In the genomic region with DNA sequence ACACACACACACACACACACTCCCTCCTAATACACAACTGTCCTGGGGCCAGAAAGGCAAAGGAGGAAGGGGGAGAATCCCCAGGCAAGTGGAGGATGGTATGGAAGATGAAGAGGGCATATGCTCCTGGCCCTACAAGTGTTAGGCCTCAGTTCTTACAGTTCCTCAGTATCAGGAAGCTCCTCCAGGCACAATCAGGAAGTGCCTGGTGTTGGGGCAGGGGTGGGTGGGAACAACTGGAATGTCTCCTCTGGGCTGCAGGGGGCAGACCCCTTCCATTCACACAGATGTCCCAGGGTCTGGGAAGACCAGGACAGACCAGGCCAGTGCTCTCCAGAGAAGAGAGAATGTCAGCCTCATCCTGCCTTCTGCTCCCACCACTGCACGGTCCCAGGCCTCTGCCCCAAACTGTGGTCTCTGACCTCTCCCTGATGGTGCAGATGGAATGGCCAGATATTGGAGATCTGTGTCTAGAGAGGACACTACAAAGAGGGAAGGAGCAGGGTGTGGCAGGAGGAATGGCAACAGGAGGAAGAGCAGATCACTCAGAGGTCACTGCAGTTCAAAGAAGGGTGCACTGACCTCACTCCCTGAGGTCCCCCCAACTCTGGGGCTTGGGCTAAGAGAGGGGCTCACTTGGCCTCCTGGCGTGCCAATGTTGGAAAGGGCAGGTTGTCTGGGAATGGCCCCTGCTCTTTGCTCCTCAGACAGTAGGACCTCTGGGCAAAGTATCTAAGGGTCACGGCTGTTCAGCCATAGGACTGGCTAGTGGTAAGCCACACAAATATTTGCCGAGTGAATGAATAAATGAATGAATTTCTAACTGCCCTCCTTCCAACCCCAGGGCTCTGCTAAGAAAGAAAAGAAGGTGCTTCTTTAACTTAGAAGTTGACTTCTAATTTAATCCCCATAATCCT, we compare ENCODE assay signal across 7 cellular contexts. TPM values are rescaled to one million over a fixed set of nuclear protein-coding genes. Genes with fewer than 3 reads are reported as not detected.
A peak's percentile ranks its signal among the peaks of the same experiment; 100 is the strongest.
DNase-seq lines count a peak whose midpoint lies in the region; ATAC-seq, FAIRE-seq and TF ChIP-seq lines count a peak whose summit lies in the region.

No MANE protein-coding gene starts in this region.

- H2BK5ac ChIP-seq in H1 (ENCODE audit: low read depth, low read length): no peak overlapping the region; the same call in 1 of the 2 replicates

- H3K23me2 ChIP-seq in H1 (ENCODE audit: low read depth, low read length): no peaks in the 10 kb centered on the region; the same call in 1 of the 2 replicates

- 0 out of 2 replicates have a peak, but pooled peaks cover under 1% of the 10 kb centered on the region for H3F3A ChIP-seq in Loucy (ENCODE audit: low read depth)

- H3K56ac ChIP-seq in H1 (replicated peaks; ENCODE audit: insufficient read length, low read depth, low read length): no peak overlapping the region

- H3K27me3 ChIP-seq in Loucy (ENCODE audit: insufficient read depth, low read length, poor library complexity, severe bottlenecking) (no peaks in the 10 kb centered on the region), H1 (replicated peaks in 1 of 4; ENCODE audit: control insufficient read depth in 3 of 4, extremely low read depth in 1 of 4, insufficient read depth in 3 of 4, low read length in 3 of 4) (peaks cover 16 to 33% (median 27%) of the 10 kb centered on the region in 4 experiments), psoas muscle (ENCODE audit: insufficient read depth in 3 of 3, low read length in 2 of 3) (peaks cover 0 to 40% (median 17%) of the 10 kb centered on the region in 3 donors)

- no peaks in the 10 kb centered on the region for H3K9me2 ChIP-seq in Loucy (replicated peaks; ENCODE audit: low read depth, low read length)

- peak in 1 of 2 experiments; percentile 29; a peak in 2 of 4 replicates for TF ChIP-seq RAD21 in H1 (IDR thresholded peaks at IDR 0.05 in 1 of 2, conservative IDR thresholded peaks at IDR 0.05 in 1 of 2; ENCODE audit: low read depth in 2 of 2, low read length in 2 of 2)

- H3K4me3 ChIP-seq in Loucy (ENCODE audit: low read length, poor library complexity, severe bottlenecking): peak overlapping the region; percentile 23
- H3K4me3 ChIP-seq in H1 (ENCODE audit: extremely low read depth in 1 of 4, insufficient read depth in 2 of 4, low read depth in 3 of 4, low read length in 4 of 4): peak overlapping the region in 2 of 4 experiments; percentile 25 to 60; a peak in 1 of 8 replicates
- H3K4me3 ChIP-seq in psoas muscle: peak overlapping the region; percentile 74

- peak overlapping the region; percentile 88; the same call in 1 of the 2 replicates for H2BK15ac ChIP-seq in H1 (ENCODE audit: low read length)

- ATAC-seq in psoas muscle (no peak), HG03280 (IDR thresholded peaks at IDR 0.05; ENCODE audit: unreplicated experiment) (no peak)

- TF ChIP-seq CTCF in GM13977 (IDR thresholded peaks at IDR 0.05; ENCODE audit: extremely low read depth, insufficient read depth, missing control alignments) (peak; percentile 10), Loucy (conservative IDR thresholded peaks at IDR 0.05; ENCODE audit: low read length) (no peak), H1 (IDR thresholded peaks at IDR 0.05; ENCODE audit: control extremely low read depth in 1 of 3, insufficient read depth in 1 of 3, low read depth in 1 of 3, low read length in 3 of 3) (0 out of 4 replicates have a peak, but pooled peaks of 1 of the 3 experiments have one; percentile 7), psoas muscle (IDR thresholded peaks at IDR 0.05) (no peak)

- no peak for DNase-seq in GM13977 (ENCODE audit: low spot score)
- DNase-seq in H1 (ENCODE audit: low read depth in 1 of 2, low spot score in 2 of 2): no peak
- no peak for DNase-seq in psoas muscle
- DNase-seq in anterior cingulate cortex (lab: John Stamatoyannopoulos, UW): no peak
- no peak for DNase-seq in NCI-H2081 treated with DMSO at 0.1 percent for 48 hours (lab: John Stamatoyannopoulos, UW)

- H3K27ac ChIP-seq in H1 (ENCODE audit: low read depth, low read length) (no peak overlapping the region), psoas muscle (no peak overlapping the region)

- TF ChIP-seq POLR2A in H1 (IDR thresholded peaks at IDR 0.05; ENCODE audit: control extremely low read depth in 1 of 2, low read depth in 2 of 2, low read length in 2 of 2): no peak

- no peak overlapping the region for H2AFZ ChIP-seq in Loucy (ENCODE audit: low read length)
- no peak overlapping the region for H2AFZ ChIP-seq in H1 (ENCODE audit: low read length)

- H2BK20ac ChIP-seq in H1 (ENCODE audit: low read length): no peak overlapping the region

- no peak for TF ChIP-seq EP300 in H1 (IDR thresholded peaks at IDR 0.05; ENCODE audit: borderline replicate concordance in 1 of 2, low read depth in 2 of 2, low read length in 2 of 2)

- no peak overlapping the region for H3K18ac ChIP-seq in H1 (ENCODE audit: extremely low read depth, low read length)

- H4K8ac ChIP-seq in H1 (ENCODE audit: extremely low read depth, insufficient read depth, low read length): peak overlapping the region; percentile 53; the same call in 1 of the 2 replicates

- no peak overlapping the region for H3K4ac ChIP-seq in H1 (replicated peaks; ENCODE audit: insufficient read length, low read depth, low read length)

- no peak overlapping the region for H3K23ac ChIP-seq in H1 (ENCODE audit: insufficient read length)

- no peak overlapping the region for H2BK120ac ChIP-seq in H1 (replicated peaks; ENCODE audit: low read depth, low read length)

- intact Hi-C loops in psoas muscle (cut with DNase I): no loop called here

- no peaks in the 10 kb centered on the region for H3K36me3 ChIP-seq in Loucy (ENCODE audit: insufficient read depth, low read length)
- H3K36me3 ChIP-seq in H1 (ENCODE audit: control insufficient read depth in 2 of 4, insufficient read depth in 4 of 4, low read length in 3 of 4): no peaks in the 10 kb centered on the region
- H3K36me3 ChIP-seq in psoas muscle (ENCODE audit: insufficient read depth in 1 of 2, low read depth in 1 of 2): no peaks in the 10 kb centered on the region

- CTCF ChIA-PET in H1 (lab: Charles Lee; ENCODE audit: partially characterized antibody): interaction anchor here (1.0 kb wide), 2 partner anchors 16 to 20 kb away, joined by 3 read pairs; no protein-coding TSS in a partner anchor

- H3K9me3 ChIP-seq in Loucy (ENCODE audit: insufficient read depth, low read depth, low read length) (no peaks in the 10 kb centered on the region), H1 (ENCODE audit: insufficient read depth in 2 of 2, low read depth in 1 of 2, low read length in 1 of 2) (no peaks in the 10 kb centered on the region), psoas muscle (no peaks in the 10 kb centered on the region)

- H3K79me2 ChIP-seq in Loucy (ENCODE audit: insufficient read depth, low read length) (no peaks in the 10 kb centered on the region), H1 (ENCODE audit: control insufficient read depth in 1 of 2, insufficient read depth in 2 of 2, low read length in 2 of 2) (no peaks in the 10 kb centered on the region)

- no peak overlapping the region for H2AK5ac ChIP-seq in H1 (ENCODE audit: low read depth, low read length)

- peak overlapping the region; percentile 75 for H3K9ac ChIP-seq in Loucy (ENCODE audit: low read depth, low read length, poor library complexity, severe bottlenecking)
- no peak overlapping the region; a peak in 1 of 7 replicates for H3K9ac ChIP-seq in H1 (replicated peaks in 1 of 4; ENCODE audit: extremely low read depth in 1 of 4, low read depth in 3 of 4, low read length in 3 of 4)

- peak overlapping the region; percentile 58 for H3K4me2 ChIP-seq in Loucy (ENCODE audit: low read depth, low read length, poor library complexity, severe bottlenecking)
- H3K4me2 ChIP-seq in H1 (ENCODE audit: insufficient read depth in 1 of 2, low read depth in 2 of 2, low read length in 2 of 2): peak overlapping the region in 1 of 2 experiments; percentile 56; a peak in 2 of 4 replicates

- H3K4me1 ChIP-seq in Loucy (ENCODE audit: insufficient read depth, low read length, poor library complexity, severe bottlenecking) (peaks cover 96% of the 10 kb centered on the region), H1 (replicated peaks in 1 of 4; ENCODE audit: control insufficient read depth in 3 of 4, insufficient read depth in 4 of 4, low read length in 3 of 4) (peaks cover 0 to 2% (median 1%) of the 10 kb centered on the region in 4 experiments; a peak in 2 of 7 replicates), psoas muscle (peaks cover 4% of the 10 kb centered on the region)

- H4K20me1 ChIP-seq in Loucy (ENCODE audit: insufficient read depth, low read length, poor library complexity, severe bottlenecking): no peaks in the 10 kb centered on the region
- H4K20me1 ChIP-seq in H1 (replicated peaks in 1 of 2; ENCODE audit: control insufficient read depth in 1 of 2, insufficient read depth in 2 of 2, low read length in 2 of 2): no peaks in the 10 kb centered on the region

- in situ Hi-C loops in GM13977 (cut with MboI; ENCODE audit: low pct_unique_long_range_greater_than_20kb, low sequenced_read_pairs, unreplicated experiment): loop anchor here (25.0 kb wide), 2 partner anchors 409 to 559 kb away; a partner anchor contains a TSS

- no peak overlapping the region for H4K5ac ChIP-seq in H1 (ENCODE audit: insufficient read length, low read depth, low read length)

- H4K91ac ChIP-seq in H1 (replicated peaks; ENCODE audit: insufficient read length, low read length): peak overlapping the region; percentile 76

- no peak for FAIRE-seq in H1 (lab: Jason Lieb, UNC)

- peak overlapping the region; percentile 40; the same call in 1 of the 2 replicates for H2BK12ac ChIP-seq in H1 (ENCODE audit: low read depth, low read length)

- POLR2A ChIA-PET in H1 (lab: Charles Lee; ENCODE audit: partially characterized antibody): interaction anchor here (0.7 to 1.5 kb wide), 2 partner anchors 10 to 64 kb away, joined by 3 read pairs; a partner anchor contains a TSS

- no peaks in the 10 kb centered on the region for H3K79me1 ChIP-seq in H1 (ENCODE audit: low read depth, low read length)

- 90% methylated on average over 4 of the region's 4 CpGs; no CpG with 5 or more reads in 1 of the 2 experiments for WGBS in H1 (ENCODE audit: extremely low coverage in 1 of 2, insufficient coverage in 1 of 2, insufficient read length in 1 of 2, insufficient replicate concordance in 2 of 2, low coverage in 1 of 2, low lambda C conversion rate in 2 of 2, missing lambda C conversion rate in 1 of 2), 2 experiments
- 82 to 90% (median 83%) methylated on average over 4 of the region's 4 CpGs for WGBS in psoas muscle, 3 donors

- H3K14ac ChIP-seq in H1 (ENCODE audit: insufficient read length): no peak overlapping the region

RNA-seq across cellular contexts. Expression of a gene that starts 2.5 kb away (rescaled TPM):
- total RNA-seq in H1 (2021; fragmentation: NEBNext Ultra II Directional; extraction: Animal tissue kit (Norgen Biotek cat#: 25700)): 0.57 and 0.58 TPM in 2 replicates
- polyA plus RNA-seq in H1 (2011; rRNA removed): 1.4 and 1.6 TPM in 2 replicates
- 1.8 TPM for polyA plus RNA-seq in H1 (2011; cell fraction: cytosol; rRNA removed)
- 2.8 TPM for polyA plus RNA-seq in H1 (2011; cell fraction: nucleus; rRNA removed)
- polyA plus RNA-seq in H1 (2012, experiment 1 of 2): 0.84 to 2.4 TPM (median 1.3 TPM) in 4 replicates
- 1.4 TPM for polyA plus RNA-seq in H1 (2012, experiment 2 of 2)
- polyA plus RNA-seq in H1 (2013, experiment 1 of 2): 0.47 TPM
- 0.48 TPM for polyA plus RNA-seq in H1 (2013, experiment 2 of 2)
- polyA minus RNA-seq in H1 (2011; rRNA and poly(A)+ RNA removed): 2.6 and 3.0 TPM in 2 replicates
- 1.5 TPM for polyA minus RNA-seq in H1 (2011; cell fraction: cytosol; rRNA and poly(A)+ RNA removed)
- 4.1 TPM for polyA minus RNA-seq in H1 (2011; cell fraction: nucleus; rRNA and poly(A)+ RNA removed)
- 1 to 10 TPM; 1.2 to 2.1 (median 1.7) TPM for total RNA-seq in psoas muscle
- polyA plus RNA-seq in psoas muscle: under 1 TPM; 0.31 to 0.59 (median 0.51) TPM

RNA-seq across cellular contexts. Expression of a gene that starts 24.5 kb away (rescaled TPM):
- total RNA-seq in H1 (2021; fragmentation: NEBNext Ultra II Directional; extraction: Animal tissue kit (Norgen Biotek cat#: 25700)): not detected in 2 replicates
- polyA plus RNA-seq in H1 (2011; rRNA removed): not detected in 2 replicates
- not detected for polyA plus RNA-seq in H1 (2011; cell fraction: cytosol; rRNA removed)
- not detected for polyA plus RNA-seq in H1 (2011; cell fraction: nucleus; rRNA removed)
- not detected in 4 replicates for polyA plus RNA-seq in H1 (2012, experiment 1 of 2)
- not detected for polyA plus RNA-seq in H1 (2012, experiment 2 of 2)
- polyA plus RNA-seq in H1 (2013, experiment 1 of 2): not detected
- 0.04 TPM for polyA plus RNA-seq in H1 (2013, experiment 2 of 2)
- not detected in 2 replicates for polyA minus RNA-seq in H1 (2011; rRNA and poly(A)+ RNA removed)
- not detected for polyA minus RNA-seq in H1 (2011; cell fraction: cytosol; rRNA and poly(A)+ RNA removed)
- polyA minus RNA-seq in H1 (2011; cell fraction: nucleus; rRNA and poly(A)+ RNA removed): not detected
- 1 to 10 TPM in 1 of 4 donors, under 1 TPM in 3; 0.41 to 2.2 (median 0.61) TPM for total RNA-seq in psoas muscle
- under 1 TPM; 0.24 to 0.90 (median 0.25) TPM for polyA plus RNA-seq in psoas muscle
